ENCODE assay signal across 1 cellular context in genomic region chr10:92011560-92012214, GRCh38.
TF ChIP-seq lines count a peak whose summit lies in the region.

No MANE protein-coding gene starts in this region.

TF ChIP-seq in WTC11, 78 proteins besides CTCF, POLR2A, EP300 and RAD21 (continued from another document):
- TF ChIP-seq E2F5 (CRISPR knock-in tag; IDR thresholded peaks at IDR 0.05) (no peak), USF2 (CRISPR knock-in tag; IDR thresholded peaks at IDR 0.05) (no peak), TEAD1 (CRISPR knock-in tag; IDR thresholded peaks at IDR 0.05) (no peak), ELF4 (CRISPR knock-in tag; IDR thresholded peaks at IDR 0.05; ENCODE audit: low read depth) (no peak), ZNF416 (CRISPR knock-in tag; IDR thresholded peaks at IDR 0.05) (no peak), ZNF263 (CRISPR knock-in tag; IDR thresholded peaks at IDR 0.05; ENCODE audit: low read depth) (no peak), GRHL2 (CRISPR knock-in tag; IDR thresholded peaks at IDR 0.05; ENCODE audit: insufficient replicate concordance, severe bottlenecking) (no peak), CBFB (CRISPR knock-in tag; IDR thresholded peaks at IDR 0.05; ENCODE audit: low read depth) (no peak), ZNF138 (CRISPR knock-in tag; conservative IDR thresholded peaks at IDR 0.05) (no peak), PRRX2 (CRISPR knock-in tag; IDR thresholded peaks at IDR 0.05) (no peak)
TF ChIP-seq in WTC11: peak in this region for 0.
